9 cellular contexts compared by ENCODE assay signal in the genomic region with DNA sequence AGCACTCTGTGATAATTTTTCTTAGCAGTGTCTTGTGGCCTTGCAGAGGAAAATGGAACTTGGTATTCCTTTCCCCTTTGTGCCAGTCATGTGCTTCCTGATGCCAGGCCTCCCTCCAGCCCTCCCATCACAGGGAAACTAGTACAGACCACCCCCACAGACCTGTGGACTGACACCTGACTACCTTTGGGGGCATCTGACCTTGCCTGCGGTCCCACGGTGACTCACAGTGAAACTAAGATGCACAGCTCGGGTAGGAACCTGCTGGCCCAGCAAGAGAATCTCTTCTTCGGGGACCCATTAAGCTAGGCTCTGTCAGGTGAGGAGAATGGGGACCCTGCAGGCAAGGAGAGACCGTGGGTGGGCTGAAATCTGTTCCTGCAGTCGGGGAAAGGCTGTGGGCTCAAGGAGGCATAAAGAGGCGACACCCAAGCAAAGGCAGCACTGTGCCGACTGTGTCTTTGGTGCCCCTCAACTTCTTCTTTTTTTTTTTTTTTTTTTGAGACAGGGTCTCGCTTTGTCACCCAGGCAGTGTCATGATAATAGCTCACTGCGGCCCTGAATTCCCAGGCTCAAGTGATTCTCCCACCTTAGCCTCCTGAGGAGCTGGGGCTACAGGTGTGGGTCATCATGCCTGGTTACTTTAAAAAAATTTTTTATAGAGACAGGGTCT. TPM values are rescaled to one million over a fixed set of nuclear protein-coding genes. Genes with fewer than 3 reads are reported as not detected.
DNase-seq lines count a peak whose midpoint lies in the region; ATAC-seq lines count a peak whose summit lies in the region.
"Had no signal": no experiment of that assay in that cellular context is flagged by ENCODE, and none has a peak within 500 bp of the region (broad histone marks: within the 10 kb centered on the region; RNA-seq: fewer than 3 reads in every experiment).

No MANE protein-coding gene starts in this region.

- H3K4me1 ChIP-seq in stomach smooth muscle (ENCODE audit: control insufficient read depth, insufficient read depth, low read length): peaks cover 39% of the 10 kb centered on the region

- no peak for DNase-seq in effector memory CD8-positive, alpha-beta T cell
- no peak for DNase-seq in T-helper 2 cell treated with Interferon-gamma antibody and Interleukin-4, amounts not matched to agents 5 μg/mL and 100 μg/mL, for 36 hours (ENCODE audit: low spot score)
- DNase-seq in activated naive CD4-positive, alpha-beta T cell treated with anti-CD3 and anti-CD28 coated beads, Interleukin-2, amount 50 U/mL, for 72 hours (ENCODE audit: low spot score in 2 of 2): no peak
- no peak for DNase-seq in NCI-H1436 treated with DMSO at 0.1 percent for 48 hours (lab: John Stamatoyannopoulos, UW)
- DNase-seq in cerebellum (ENCODE audit: low spot score): no peak

- ATAC-seq in GM19351 (IDR thresholded peaks at IDR 0.05; ENCODE audit: unreplicated experiment) (peak; percentile 69), HG03103 (IDR thresholded peaks at IDR 0.05; ENCODE audit: low read depth, unreplicated experiment) (peak; percentile 52)
- ATAC-seq in effector memory CD8-positive, alpha-beta T cell (replicated peaks): peak; percentile 44
- no peak for ATAC-seq in activated naive CD4-positive, alpha-beta T cell treated with anti-CD3 and anti-CD28 coated beads, Interleukin-2, amount 50 U/mL, for 72 hours

- no peaks in the 10 kb centered on the region for H3K9me3 Mint-ChIP-seq in effector memory CD8-positive, alpha-beta T cell
- no peaks in the 10 kb centered on the region for H3K9me3 Mint-ChIP-seq in T-helper 2 cell treated with Interferon-gamma antibody and Interleukin-4, amounts not matched to agents 5 μg/mL and 100 μg/mL, for 36 hours
- no peaks in the 10 kb centered on the region for H3K9me3 Mint-ChIP-seq in activated naive CD4-positive, alpha-beta T cell treated with anti-CD3 and anti-CD28 coated beads, Interleukin-2, amount 50 U/mL, for 72 hours
- H3K9me3 Mint-ChIP-seq: dendritic cell treated with granulocyte-macrophage colony-stimulating factor and Interleukin-4, amounts not matched to agents 40 ng/mL and 50 ng/mL, for 4 days had no signal

- H3K4me1 Mint-ChIP-seq in effector memory CD8-positive, alpha-beta T cell (ENCODE audit: low read depth in 2 of 2): no peaks in the 10 kb centered on the region
- peaks cover 5% of the 10 kb centered on the region for H3K4me1 Mint-ChIP-seq in T-helper 2 cell treated with Interferon-gamma antibody and Interleukin-4, amounts not matched to agents 5 μg/mL and 100 μg/mL, for 36 hours (ENCODE audit: low read depth)

- H3K9me3 ChIP-seq in stomach smooth muscle (ENCODE audit: control insufficient read depth in 2 of 2, low read length in 2 of 2): no peaks in the 10 kb centered on the region

- H3K27me3 ChIP-seq in stomach smooth muscle (ENCODE audit: control insufficient read depth in 1 of 2, insufficient read depth in 2 of 2, low read length in 2 of 2): no peaks in the 10 kb centered on the region

- peak overlapping the region in 1 of 2 donors; percentile 29 for H3K4me3 ChIP-seq in stomach smooth muscle (ENCODE audit: low read length in 2 of 2)

- H3K9ac ChIP-seq in stomach smooth muscle (ENCODE audit: low read length in 2 of 2): peak overlapping the region; percentile 51 to 63

- H3K4me3 Mint-ChIP-seq in effector memory CD8-positive, alpha-beta T cell: no peak overlapping the region
- H3K4me3 Mint-ChIP-seq in T-helper 2 cell treated with Interferon-gamma antibody and Interleukin-4, amounts not matched to agents 5 μg/mL and 100 μg/mL, for 36 hours: no peak overlapping the region
- H3K4me3 Mint-ChIP-seq: dendritic cell treated with granulocyte-macrophage colony-stimulating factor and Interleukin-4, amounts not matched to agents 40 ng/mL and 50 ng/mL, for 4 days had no signal

- H3K27ac ChIP-seq in stomach smooth muscle (ENCODE audit: low read length): peak overlapping the region; percentile 97

- H3K27me3 Mint-ChIP-seq in effector memory CD8-positive, alpha-beta T cell: peaks cover 0 to 5% of the 10 kb centered on the region in 2 donors
- H3K27me3 Mint-ChIP-seq in T-helper 2 cell treated with Interferon-gamma antibody and Interleukin-4, amounts not matched to agents 5 μg/mL and 100 μg/mL, for 36 hours (ENCODE audit: low read depth): peaks cover 3% of the 10 kb centered on the region

- H3K36me3 ChIP-seq in stomach smooth muscle (ENCODE audit: control insufficient read depth in 2 of 2, insufficient read depth in 2 of 2, low read length in 2 of 2): no peaks in the 10 kb centered on the region

- peak overlapping the region in 1 of 2 donors; percentile 16 for H3K27ac Mint-ChIP-seq in effector memory CD8-positive, alpha-beta T cell
- no peak overlapping the region for H3K27ac Mint-ChIP-seq in T-helper 2 cell treated with Interferon-gamma antibody and Interleukin-4, amounts not matched to agents 5 μg/mL and 100 μg/mL, for 36 hours
- no peak overlapping the region for H3K27ac Mint-ChIP-seq in activated naive CD4-positive, alpha-beta T cell treated with anti-CD3 and anti-CD28 coated beads, Interleukin-2, amount 50 U/mL, for 72 hours
- H3K27ac Mint-ChIP-seq: dendritic cell treated with granulocyte-macrophage colony-stimulating factor and Interleukin-4, amounts not matched to agents 40 ng/mL and 50 ng/mL, for 4 days had no signal

- no peaks in the 10 kb centered on the region for H3K36me3 Mint-ChIP-seq in effector memory CD8-positive, alpha-beta T cell (ENCODE audit: insufficient read depth)
- no peaks in the 10 kb centered on the region for H3K36me3 Mint-ChIP-seq in T-helper 2 cell treated with Interferon-gamma antibody and Interleukin-4, amounts not matched to agents 5 μg/mL and 100 μg/mL, for 36 hours (ENCODE audit: low read depth)
- H3K36me3 Mint-ChIP-seq in activated naive CD4-positive, alpha-beta T cell treated with anti-CD3 and anti-CD28 coated beads, Interleukin-2, amount 50 U/mL, for 72 hours: no peaks in the 10 kb centered on the region

RNA-seq across cellular contexts. Expression of gene PEX26, which starts 20.9 kb away (rescaled TPM):
- 10 to 100 TPM; 36.8 to 63.7 TPM for total RNA-seq in activated naive CD4-positive, alpha-beta T cell treated with anti-CD3 and anti-CD28 coated beads, Interleukin-2, amount 50 U/mL, for 72 hours
- 22.4 TPM for total RNA-seq in cerebellum

RNA-seq across cellular contexts. Expression of gene MICAL3, which starts 32.6 kb away (rescaled TPM):
- total RNA-seq in activated naive CD4-positive, alpha-beta T cell treated with anti-CD3 and anti-CD28 coated beads, Interleukin-2, amount 50 U/mL, for 72 hours: 10 to 100 TPM; 19.5 to 30.2 TPM
- 77.6 TPM for total RNA-seq in cerebellum

RNA-seq across cellular contexts. Expression of gene TUBA8, which starts 53.7 kb away (rescaled TPM):
- 1 to 10 TPM; 1.1 to 1.6 TPM for total RNA-seq in activated naive CD4-positive, alpha-beta T cell treated with anti-CD3 and anti-CD28 coated beads, Interleukin-2, amount 50 U/mL, for 72 hours
- 7.3 TPM for total RNA-seq in cerebellum

Comparison
In these comparisons a context has a peak if more than half of its experiments do, and no peak if none do; other contexts are left out.
1. ATAC-seq: peak in GM19351 (single experiment), HG03103 (single experiment) and effector memory CD8-positive, alpha-beta T cell (single experiment); none in activated naive CD4-positive, alpha-beta T cell treated with anti-CD3 and anti-CD28 coated beads, Interleukin-2, amount 50 U/mL, for 72 hours (0 of 2).